ENCODE assay signal across 1 cellular context in genomic region chr17:43118679-43119615, GRCh38.
TF ChIP-seq lines count a peak whose summit lies in the region.

No MANE protein-coding gene starts in this region.

TF ChIP-seq in GM23338, 12 proteins besides CTCF, POLR2A, EP300 and RAD21:
- TF ChIP-seq NANOG (IDR thresholded peaks at IDR 0.05; ENCODE audit: borderline replicate concordance) = no peak
- TF ChIP-seq CREB1 (CRISPR knock-in tag; IDR thresholded peaks at IDR 0.05; ENCODE audit: low read depth) = no peak
- no peak for TF ChIP-seq STAT1 (IDR thresholded peaks at IDR 0.05; ENCODE audit: unreplicated experiment)
- TF ChIP-seq JUNB (IDR thresholded peaks at IDR 0.05; ENCODE audit: unreplicated experiment) = no peak
TF ChIP-seq in GM23338: peak in this region for 0.
